ENCODE assay signal across 8 cellular contexts in genomic region chr9:105244996-105245719, GRCh38. TPM values are rescaled to one million over a fixed set of nuclear protein-coding genes. Genes with fewer than 3 reads are reported as not detected.
DNase-seq lines count a peak whose midpoint lies in the region; ATAC-seq and TF ChIP-seq lines count a peak whose summit lies in the region.

No MANE protein-coding gene starts in this region.

- H3K9me3 Mint-ChIP-seq in chondrocyte (ENCODE audit: low read depth) = no peaks in the 10 kb centered on the region

- ATAC-seq in HG02642 (IDR thresholded peaks at IDR 0.05; ENCODE audit: poor library complexity, unreplicated experiment) = peak; percentile 21

- peak overlapping the region; percentile 68 for H3K4me3 ChIP-seq in GM12864 (ENCODE audit: low read depth, low read length)

- peak; percentile 20 for TF ChIP-seq CTCF in GM12864 (IDR thresholded peaks at IDR 0.05; ENCODE audit: low read depth, low read length, missing control alignments)
- TF ChIP-seq CTCF in chondrocyte (IDR thresholded peaks at IDR 0.05) = peak; percentile 35

- H3K27me3 Mint-ChIP-seq in chondrocyte (ENCODE audit: low read depth) = peaks cover 13% of the 10 kb centered on the region

- H3K4me3 Mint-ChIP-seq in chondrocyte (ENCODE audit: unreplicated experiment) = peak overlapping the region; percentile 82

- H3K27ac Mint-ChIP-seq in chondrocyte (ENCODE audit: unreplicated experiment) = peak overlapping the region; percentile 75

- no peaks in the 10 kb centered on the region for H3K36me3 Mint-ChIP-seq in chondrocyte (ENCODE audit: low read depth)

- peaks cover 30% of the 10 kb centered on the region for H3K4me1 Mint-ChIP-seq in chondrocyte (ENCODE audit: low read depth)

- DNase-seq in GM12864 (ENCODE audit: low read depth) = no peak
- peak; percentile 57 for DNase-seq in NCI-H146 treated with DMSO at 0.1 percent for 48 hours (lab: John Stamatoyannopoulos, UW; ENCODE audit: unreplicated experiment)
- DNase-seq in activated CD4-positive, alpha-beta T cell treated with anti-CD3 and anti-CD28 coated beads for 1 hour = peak; percentile 18
- no peak for DNase-seq in chondrocyte (ENCODE audit: low spot score)
- peak; percentile 88 for DNase-seq in left kidney (ENCODE audit: low read depth, low spot score)
- peak; percentile 30 for DNase-seq in stimulated activated CD4-positive, alpha-beta T cell treated with anti-CD3 and anti-CD28 coated beads, Interleukin-1b, Interleukin-23, amount 100 ng/mL, for 48 hours
- no peak for DNase-seq in inferior parietal cortex (ENCODE audit: extremely low spot score)

RNA-seq across cellular contexts. Expression of gene SLC44A1, which starts 0.7 kb away (rescaled TPM):
- total RNA-seq in chondrocyte = 17.1 to 34.5 TPM (median 18.6 TPM) in 3 replicates

Comparison
In these comparisons a context has a peak if more than half of its experiments do, and no peak if none do; other contexts are left out.
1. DNase-seq: peak in NCI-H146 treated with DMSO at 0.1 percent for 48 hours (single experiment), activated CD4-positive, alpha-beta T cell treated with anti-CD3 and anti-CD28 coated beads for 1 hour (single experiment), left kidney (single experiment) and stimulated activated CD4-positive, alpha-beta T cell treated with anti-CD3 and anti-CD28 coated beads, Interleukin-1b, Interleukin-23, amount 100 ng/mL, for 48 hours (single experiment); none in GM12864 (single experiment), chondrocyte (single experiment) and inferior parietal cortex (single experiment).